Comparison of ENCODE assay signal across 10 cellular contexts in genomic region chr1:87410771-87411170, GRCh38.
DNase-seq lines count a peak whose midpoint lies in the region; ATAC-seq and FAIRE-seq lines count a peak whose summit lies in the region.
"Had no signal": no experiment of that assay in that cellular context is flagged by ENCODE, and none has a peak within 500 bp of the region (broad histone marks: within the 10 kb centered on the region; RNA-seq: fewer than 3 reads in every experiment).

No MANE protein-coding gene starts in this region.

- H3K4me1 ChIP-seq in small intestine (ENCODE audit: control insufficient read depth in 2 of 2, insufficient read depth in 1 of 2, low read depth in 1 of 2, low read length in 1 of 2) = no peaks in the 10 kb centered on the region
- H3K4me1 ChIP-seq: right lobe of liver had no signal

- no peaks in the 10 kb centered on the region for H3K36me3 ChIP-seq in small intestine (ENCODE audit: control insufficient read depth in 2 of 2, insufficient read depth in 2 of 2, low read length in 2 of 2)
- H3K36me3 ChIP-seq: right lobe of liver had no signal

- peak; percentile 24 for DNase-seq in Daoy (ENCODE audit: low read depth)
- peak; percentile 83 for DNase-seq in NCI-H1105 treated with DMSO at 0.1 percent for 48 hours (lab: John Stamatoyannopoulos, UW)
- DNase-seq in occipital lobe (lab: John Stamatoyannopoulos, UW) = peak; percentile 73
- no peak for DNase-seq in small intestine
- no peak for DNase-seq in cerebellum (ENCODE audit: low spot score)
- DNase-seq: NCI-H1930, right lobe of liver had no signal

- peak overlapping the region; percentile 81 for H3K27ac ChIP-seq in angular gyrus (ENCODE audit: low read depth, low read length)
- H3K27ac ChIP-seq in small intestine (ENCODE audit: low read depth in 1 of 2, low read length in 1 of 2) = no peak overlapping the region
- H3K27ac ChIP-seq: right lobe of liver had no signal

- no peak for ATAC-seq in HG03095 (IDR thresholded peaks at IDR 0.05; ENCODE audit: unreplicated experiment)
- ATAC-seq in GM21390 (IDR thresholded peaks at IDR 0.05; ENCODE audit: unreplicated experiment) = no peak
- ATAC-seq: right lobe of liver had no signal

- WGBS in small intestine, 3 donors = 81 to 89% (median 84%) methylated on average over 1 of the region's 1 CpG

- H3K4me3 ChIP-seq in small intestine (ENCODE audit: low read depth in 1 of 2, low read length in 2 of 2) = no peak overlapping the region
- H3K4me3 ChIP-seq: right lobe of liver had no signal

- FAIRE-seq in small intestine (lab: Jason Lieb, UNC) = no peak

- no peaks in the 10 kb centered on the region for H3K9me3 ChIP-seq in small intestine (ENCODE audit: control insufficient read depth, low read depth)
- H3K9me3 ChIP-seq: right lobe of liver had no signal

- no peaks in the 10 kb centered on the region for H3K27me3 ChIP-seq in small intestine (ENCODE audit: control insufficient read depth in 2 of 2, insufficient read depth in 2 of 2, low read length in 2 of 2)
- H3K27me3 ChIP-seq: right lobe of liver had no signal

Comparison
In these comparisons a context has a peak if more than half of its experiments do, and no peak if none do; other contexts are left out.
1. DNase-seq: peak in Daoy (single experiment), NCI-H1105 treated with DMSO at 0.1 percent for 48 hours (single experiment) and occipital lobe (single experiment); none in small intestine (single experiment) and cerebellum (single experiment).